In the genomic region with DNA sequence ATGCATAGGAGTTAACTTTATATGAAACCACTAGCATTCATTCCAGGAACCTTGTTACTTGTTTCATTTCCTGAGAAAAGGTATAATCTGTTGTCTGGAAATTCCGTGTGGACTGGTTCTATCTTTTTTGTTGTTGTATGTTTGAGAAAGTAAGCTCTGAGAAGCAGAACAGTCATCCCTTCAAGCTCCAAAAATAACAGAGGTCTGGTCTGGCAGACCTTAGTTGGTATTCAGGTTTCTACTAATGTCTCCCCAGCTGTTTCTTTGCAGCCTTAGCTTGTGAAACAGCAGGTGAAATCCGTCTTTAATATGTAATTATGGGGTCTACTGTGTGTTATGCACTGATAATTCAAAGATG, we compare ENCODE assay signal across 1 cellular context.
TF ChIP-seq lines count a peak whose summit lies in the region.

No MANE protein-coding gene starts in this region.

TF ChIP-seq in GM12878, 131 proteins besides CTCF, POLR2A, EP300 and RAD21 (continued from another document):
- TF ChIP-seq, protein P1, sequence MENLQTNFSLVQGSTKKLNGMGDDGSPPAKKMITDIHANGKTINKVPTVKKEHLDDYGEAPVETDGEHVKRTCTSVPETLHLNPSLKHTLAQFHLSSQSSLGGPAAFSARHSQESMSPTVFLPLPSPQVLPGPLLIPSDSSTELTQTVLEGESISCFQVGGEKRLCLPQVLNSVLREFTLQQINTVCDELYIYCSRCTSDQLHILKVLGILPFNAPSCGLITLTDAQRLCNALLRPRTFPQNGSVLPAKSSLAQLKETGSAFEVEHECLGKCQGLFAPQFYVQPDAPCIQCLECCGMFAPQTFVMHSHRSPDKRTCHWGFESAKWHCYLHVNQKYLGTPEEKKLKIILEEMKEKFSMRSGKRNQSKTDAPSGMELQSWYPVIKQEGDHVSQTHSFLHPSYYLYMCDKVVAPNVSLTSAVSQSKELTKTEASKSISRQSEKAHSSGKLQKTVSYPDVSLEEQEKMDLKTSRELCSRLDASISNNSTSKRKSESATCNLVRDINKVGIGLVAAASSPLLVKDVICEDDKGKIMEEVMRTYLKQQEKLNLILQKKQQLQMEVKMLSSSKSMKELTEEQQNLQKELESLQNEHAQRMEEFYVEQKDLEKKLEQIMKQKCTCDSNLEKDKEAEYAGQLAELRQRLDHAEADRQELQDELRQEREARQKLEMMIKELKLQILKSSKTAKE (IDR thresholded peaks at IDR 0.05; ENCODE audit: low read depth, poor library complexity, severe bottlenecking) = no peak
- TF ChIP-seq, protein P2, sequence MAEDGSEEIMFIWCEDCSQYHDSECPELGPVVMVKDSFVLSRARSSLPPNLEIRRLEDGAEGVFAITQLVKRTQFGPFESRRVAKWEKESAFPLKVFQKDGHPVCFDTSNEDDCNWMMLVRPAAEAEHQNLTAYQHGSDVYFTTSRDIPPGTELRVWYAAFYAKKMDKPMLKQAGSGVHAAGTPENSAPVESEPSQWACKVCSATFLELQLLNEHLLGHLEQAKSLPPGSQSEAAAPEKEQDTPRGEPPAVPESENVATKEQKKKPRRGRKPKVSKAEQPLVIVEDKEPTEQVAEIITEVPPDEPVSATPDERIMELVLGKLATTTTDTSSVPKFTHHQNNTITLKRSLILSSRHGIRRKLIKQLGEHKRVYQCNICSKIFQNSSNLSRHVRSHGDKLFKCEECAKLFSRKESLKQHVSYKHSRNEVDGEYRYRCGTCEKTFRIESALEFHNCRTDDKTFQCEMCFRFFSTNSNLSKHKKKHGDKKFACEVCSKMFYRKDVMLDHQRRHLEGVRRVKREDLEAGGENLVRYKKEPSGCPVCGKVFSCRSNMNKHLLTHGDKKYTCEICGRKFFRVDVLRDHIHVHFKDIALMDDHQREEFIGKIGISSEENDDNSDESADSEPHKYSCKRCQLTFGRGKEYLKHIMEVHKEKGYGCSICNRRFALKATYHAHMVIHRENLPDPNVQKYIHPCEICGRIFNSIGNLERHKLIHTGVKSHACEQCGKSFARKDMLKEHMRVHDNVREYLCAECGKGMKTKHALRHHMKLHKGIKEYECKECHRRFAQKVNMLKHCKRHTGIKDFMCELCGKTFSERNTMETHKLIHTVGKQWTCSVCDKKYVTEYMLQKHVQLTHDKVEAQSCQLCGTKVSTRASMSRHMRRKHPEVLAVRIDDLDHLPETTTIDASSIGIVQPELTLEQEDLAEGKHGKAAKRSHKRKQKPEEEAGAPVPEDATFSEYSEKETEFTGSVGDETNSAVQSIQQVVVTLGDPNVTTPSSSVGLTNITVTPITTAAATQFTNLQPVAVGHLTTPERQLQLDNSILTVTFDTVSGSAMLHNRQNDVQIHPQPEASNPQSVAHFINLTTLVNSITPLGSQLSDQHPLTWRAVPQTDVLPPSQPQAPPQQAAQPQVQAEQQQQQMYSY (CRISPR knock-in tag; IDR thresholded peaks at IDR 0.05) = no peak
- TF ChIP-seq ATF7 (IDR thresholded peaks at IDR 0.05; ENCODE audit: low read depth) = no peak
- TF ChIP-seq BCL11A (IDR thresholded peaks at IDR 0.05; ENCODE audit: low read depth, low read length) = no peak
- TF ChIP-seq KDM1A (IDR thresholded peaks at IDR 0.05; ENCODE audit: borderline replicate concordance) = no peak
- no peak for TF ChIP-seq PKNOX1 (IDR thresholded peaks at IDR 0.05)
- no peak for TF ChIP-seq LARP7 (IDR thresholded peaks at IDR 0.05)
- TF ChIP-seq ETV6 (conservative IDR thresholded peaks at IDR 0.05 in 1 of 2, IDR thresholded peaks at IDR 0.05 in 1 of 2; ENCODE audit: borderline replicate concordance in 1 of 2, low read depth in 1 of 2) = no peak
- TF ChIP-seq CEBPB (IDR thresholded peaks at IDR 0.05; ENCODE audit: borderline replicate concordance in 1 of 2, low read depth in 2 of 2, low read length in 2 of 2) = peak in 1 of 2 experiments; percentile 69; a peak in 1 of 4 replicates
- no peak for TF ChIP-seq SMARCA5 (IDR thresholded peaks at IDR 0.05)
- TF ChIP-seq TARDBP (IDR thresholded peaks at IDR 0.05; ENCODE audit: borderline replicate concordance) = no peak
- 0 out of 2 replicates have a peak, but pooled peaks have one; percentile 8 for TF ChIP-seq CREB1 (IDR thresholded peaks at IDR 0.05; ENCODE audit: low read depth)
- TF ChIP-seq HDAC6 (IDR thresholded peaks at IDR 0.05; ENCODE audit: unreplicated experiment) = no peak
- TF ChIP-seq TCF12 (IDR thresholded peaks at IDR 0.05; ENCODE audit: low read depth, low read length) = peak; percentile 31; the same call in 1 of the 2 replicates
- no peak for TF ChIP-seq ZNF207 (IDR thresholded peaks at IDR 0.05; ENCODE audit: borderline replicate concordance)
- 0 out of 2 replicates have a peak, but pooled peaks have one; percentile 3 for TF ChIP-seq EED (IDR thresholded peaks at IDR 0.05; ENCODE audit: low read depth)
- no peak for TF ChIP-seq RBBP5 (conservative IDR thresholded peaks at IDR 0.05)
- no peak for TF ChIP-seq MXI1 (IDR thresholded peaks at IDR 0.05; ENCODE audit: low read depth, low read length)
- TF ChIP-seq JUNB (IDR thresholded peaks at IDR 0.05) = peak; percentile 67
- TF ChIP-seq, protein P3, sequence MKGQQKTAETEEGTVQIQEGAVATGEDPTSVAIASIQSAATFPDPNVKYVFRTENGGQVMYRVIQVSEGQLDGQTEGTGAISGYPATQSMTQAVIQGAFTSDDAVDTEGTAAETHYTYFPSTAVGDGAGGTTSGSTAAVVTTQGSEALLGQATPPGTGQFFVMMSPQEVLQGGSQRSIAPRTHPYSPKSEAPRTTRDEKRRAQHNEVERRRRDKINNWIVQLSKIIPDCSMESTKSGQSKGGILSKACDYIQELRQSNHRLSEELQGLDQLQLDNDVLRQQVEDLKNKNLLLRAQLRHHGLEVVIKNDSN (IDR thresholded peaks at IDR 0.05; ENCODE audit: borderline replicate concordance, extremely low read length, insufficient read depth, low read depth, low read length) = no peak
- no peak for TF ChIP-seq CBFB (IDR thresholded peaks at IDR 0.05; ENCODE audit: low read depth)
- no peak for TF ChIP-seq E2F8 (IDR thresholded peaks at IDR 0.05; ENCODE audit: low read depth, partially characterized antibody)
- TF ChIP-seq MAX (IDR thresholded peaks at IDR 0.05; ENCODE audit: low read depth, low read length) = no peak
- TF ChIP-seq, protein P4, sequence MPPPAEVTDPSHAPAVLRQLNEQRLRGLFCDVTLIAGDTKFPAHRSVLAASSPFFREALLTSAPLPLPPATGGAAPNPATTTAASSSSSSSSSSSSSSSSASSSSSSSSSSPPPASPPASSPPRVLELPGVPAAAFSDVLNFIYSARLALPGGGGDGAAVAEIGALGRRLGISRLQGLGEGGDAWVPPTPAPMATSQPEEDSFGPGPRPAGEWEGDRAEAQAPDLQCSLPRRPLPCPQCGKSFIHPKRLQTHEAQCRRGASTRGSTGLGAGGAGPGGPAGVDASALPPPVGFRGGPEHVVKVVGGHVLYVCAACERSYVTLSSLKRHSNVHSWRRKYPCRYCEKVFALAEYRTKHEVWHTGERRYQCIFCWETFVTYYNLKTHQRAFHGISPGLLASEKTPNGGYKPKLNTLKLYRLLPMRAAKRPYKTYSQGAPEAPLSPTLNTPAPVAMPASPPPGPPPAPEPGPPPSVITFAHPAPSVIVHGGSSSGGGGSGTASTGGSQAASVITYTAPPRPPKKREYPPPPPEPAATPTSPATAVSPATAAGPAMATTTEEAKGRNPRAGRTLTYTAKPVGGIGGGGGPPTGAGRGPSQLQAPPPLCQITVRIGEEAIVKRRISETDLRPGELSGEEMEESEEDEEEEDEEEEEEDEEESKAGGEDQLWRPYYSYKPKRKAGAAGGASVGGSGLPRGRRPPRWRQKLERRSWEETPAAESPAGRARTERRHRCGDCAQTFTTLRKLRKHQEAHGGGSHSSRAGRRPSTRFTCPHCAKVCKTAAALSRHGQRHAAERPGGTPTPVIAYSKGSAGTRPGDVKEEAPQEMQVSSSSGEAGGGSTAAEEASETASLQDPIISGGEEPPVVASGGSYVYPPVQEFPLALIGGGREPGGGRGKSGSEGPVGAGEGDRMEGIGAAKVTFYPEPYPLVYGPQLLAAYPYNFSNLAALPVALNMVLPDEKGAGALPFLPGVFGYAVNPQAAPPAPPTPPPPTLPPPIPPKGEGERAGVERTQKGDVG (CRISPR knock-in tag; IDR thresholded peaks at IDR 0.05) = no peak
- no peak for TF ChIP-seq PML (IDR thresholded peaks at IDR 0.05; ENCODE audit: low read length)
- TF ChIP-seq BCLAF1 (IDR thresholded peaks at IDR 0.05) = no peak
- TF ChIP-seq RAD51 (IDR thresholded peaks at IDR 0.05) = no peak
- TF ChIP-seq TBL1XR1 (IDR thresholded peaks at IDR 0.05; ENCODE audit: low read depth, low read length) = no peak
- no peak for TF ChIP-seq STAT3 (IDR thresholded peaks at IDR 0.05; ENCODE audit: low read depth, low read length)
- no peak for TF ChIP-seq IKZF2 (IDR thresholded peaks at IDR 0.05)
- no peak for TF ChIP-seq E2F4 (IDR thresholded peaks at IDR 0.05; ENCODE audit: low read depth, low read length)
